27 cellular contexts compared by ENCODE assay signal in genomic region chr12:81021131-81021530, GRCh38. TPM values are rescaled to one million over a fixed set of nuclear protein-coding genes. Genes with fewer than 3 reads are reported as not detected.
"Had no signal": no experiment of that assay in that cellular context is flagged by ENCODE, and none has a peak within 500 bp of the region (broad histone marks: within the 10 kb centered on the region; RNA-seq: fewer than 3 reads in every experiment).

No MANE protein-coding gene starts in this region.

- H3K27me3 ChIP-seq: neural progenitor cell, ovary, right lobe of liver, sigmoid colon, stomach, thyroid gland, tibial nerve, upper lobe of left lung, vagina had no signal

- FAIRE-seq: small intestine, urothelium cell line had no signal

- H3K27ac ChIP-seq: neural progenitor cell, ovary, parathyroid adenoma, psoas muscle, right lobe of liver, sigmoid colon, stomach, thoracic aorta, thyroid gland, tibial nerve, upper lobe of left lung, vagina had no signal

- ATAC-seq: naive thymus-derived CD8-positive, alpha-beta T cell; natural killer cell treated with Interleukin-12 subunit alpha and Interleukin-12 subunit beta and Interleukin-15 and Interleukin-18, amount 100 ng/mL, for 72 hours; psoas muscle; right lobe of liver; stimulated activated effector memory CD8-positive, alpha-beta T cell treated with anti-CD3 and anti-CD28 coated beads, Interleukin-12 subunit alpha, Interleukin-12 subunit beta, amount 100 ng/mL, for 72 hours; stimulated activated naive B cell treated with anti-CD40 and anti-IgM and Interleukin-4, amounts not matched to agents 10 μg/mL and 1 μg/mL and 100 μg/mL, for 72 hours had no signal

- DNase-seq: naive thymus-derived CD8-positive, alpha-beta T cell; nephron progenitor cell; occipital lobe; ovary; posterior cingulate gyrus; psoas muscle; right lobe of liver; sigmoid colon; small intestine; stimulated activated CD4-positive, alpha-beta T cell treated with anti-CD3 and anti-CD28 coated beads, Interleukin-15, amount 100 ng/mL, for 24 hours; stimulated activated CD4-positive, alpha-beta T cell treated with anti-CD3 and anti-CD28 coated beads, Interleukin-2, amount 100 ng/mL, for 24 hours; stimulated activated CD4-positive, alpha-beta T cell treated with anti-CD3 and anti-CD28 coated beads, Interleukin-2, amount 100 ng/mL, for 48 hours; stimulated activated CD4-positive, alpha-beta T cell treated with anti-CD3 and anti-CD28 coated beads, Interleukin-4, amount 100 ng/mL, for 24 hours; stimulated activated naive B cell treated with anti-CD40 and anti-IgM and Interleukin-4, amounts not matched to agents 10 μg/mL and 1 μg/mL and 100 μg/mL, for 72 hours; stimulated activated naive CD4-positive, alpha-beta T cell treated with Interleukin-2 at 50 U/mL for 16 hours; stomach; thyroid gland; trophoblast cell; upper lobe of left lung had no signal

- H2AFZ ChIP-seq: neural progenitor cell, parathyroid adenoma had no signal

- H3K36me3 ChIP-seq: neural progenitor cell, ovary, right lobe of liver, sigmoid colon, stomach, thoracic aorta, thyroid gland, tibial nerve, upper lobe of left lung, vagina had no signal

- H3K4me1 ChIP-seq: parathyroid adenoma, psoas muscle, right lobe of liver, sigmoid colon, stomach, thyroid gland, tibial nerve, upper lobe of left lung, vagina had no signal

- H3K4me2 ChIP-seq: neural progenitor cell had no signal

- H3K9ac ChIP-seq: neural progenitor cell, parathyroid adenoma had no signal

- H3K9me3 ChIP-seq: ovary, psoas muscle, right lobe of liver, sigmoid colon, stomach, thoracic aorta, thyroid gland, tibial nerve, upper lobe of left lung, vagina had no signal

- H3K4me3 ChIP-seq: neural progenitor cell, ovary, psoas muscle, right lobe of liver, sigmoid colon, stomach, thoracic aorta, thyroid gland, tibial nerve, upper lobe of left lung, vagina had no signal

- H3K79me2 ChIP-seq: parathyroid adenoma had no signal

RNA-seq across cellular contexts. Expression of gene ACSS3, which starts 56.7 kb away (rescaled TPM):
- total RNA-seq: naive thymus-derived CD8-positive, alpha-beta T cell; natural killer cell treated with Interleukin-12 subunit alpha and Interleukin-12 subunit beta and Interleukin-15 and Interleukin-18, amount 100 ng/mL, for 72 hours had no signal
- polyA plus RNA-seq: naive thymus-derived CD8-positive, alpha-beta T cell had no signal
